20 cellular contexts compared by ENCODE assay signal in the genomic region with DNA sequence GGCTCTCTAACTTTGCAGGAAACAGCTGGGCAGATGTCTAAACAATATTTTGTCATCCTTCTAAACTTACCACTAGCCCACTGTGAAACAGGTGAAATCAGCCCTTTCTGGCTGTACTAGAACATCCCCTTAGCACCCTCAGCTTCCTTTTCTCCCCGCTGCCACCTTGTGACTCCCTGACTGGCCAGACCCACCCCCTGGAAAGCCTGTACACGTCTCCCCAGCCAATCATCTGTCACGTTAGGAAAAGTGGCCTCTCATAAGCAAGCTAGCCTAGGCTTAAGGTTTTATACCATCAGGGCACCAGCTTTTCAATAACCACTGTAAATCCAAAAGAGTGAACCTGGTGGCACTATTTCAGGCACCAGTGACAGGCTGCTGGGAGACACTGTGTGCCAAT.
DNase-seq lines count a peak whose midpoint lies in the region; ATAC-seq and TF ChIP-seq lines count a peak whose summit lies in the region.
"Had no signal": no experiment of that assay in that cellular context is flagged by ENCODE, and none has a peak within 500 bp of the region (broad histone marks: within the 10 kb centered on the region; RNA-seq: fewer than 3 reads in every experiment).

No MANE protein-coding gene starts in this region.

- BruUV-seq in IMR-90 (replicated peaks; lab: Mats Ljungman, UMichigan) = no TSS peak

- no peaks in the 10 kb centered on the region; the same call in 1 of the 2 replicates for H3K9me1 ChIP-seq in IMR-90 (ENCODE audit: insufficient read depth, low read length)

- H3K9ac ChIP-seq in IMR-90 (ENCODE audit: low read depth, low read length) (no peak overlapping the region), mesenchymal stem cell (ENCODE audit: low read length) (no peak overlapping the region)
- H3K9ac ChIP-seq: BLaER1 treated with 17β-estradiol and CSF1 and Interleukin-3, amounts not matched to agents 10 nM and 100 nM had no signal

- no peak for TF ChIP-seq RAD21 in IMR-90 (IDR thresholded peaks at IDR 0.05; ENCODE audit: low read length)

- no peak for ATAC-seq in IMR-90 (ENCODE audit: low read depth)

- H3K4ac ChIP-seq in IMR-90 (ENCODE audit: low read depth, low read length) (no peak overlapping the region), mesenchymal stem cell (ENCODE audit: low read depth in 1 of 2, low read length in 2 of 2) (no peak overlapping the region)

- POLR2A ChIA-PET in IMR-90 (lab: Charles Lee; ENCODE audit: unreplicated experiment) = no interaction called here

- 0 out of 2 replicates have a peak overlapping the region, but pooled peaks have one; percentile 39 for H3K23ac ChIP-seq in IMR-90 (ENCODE audit: low read depth, low read length)
- no peak overlapping the region for H3K23ac ChIP-seq in mesenchymal stem cell (ENCODE audit: low read length in 2 of 2)

- peak; percentile 63 for DNase-seq in DMS 273 (lab: John Stamatoyannopoulos, UW; ENCODE audit: unreplicated experiment)
- no peak for DNase-seq in DMS 273 treated with DMSO at 0.1 percent for 48 hours (lab: John Stamatoyannopoulos, UW)
- DNase-seq in IMR-90 = no peak
- DNase-seq in NCI-H82 (lab: John Stamatoyannopoulos, UW) = peak; percentile 86
- no peak for DNase-seq in mesenchymal stem cell
- no peak for DNase-seq in sigmoid colon
- no peak for DNase-seq in effector CD4-positive, alpha-beta T cell
- DNase-seq in stimulated activated naive CD4-positive, alpha-beta T cell (lab: John Stamatoyannopoulos, UW) = no peak
- DNase-seq: Caco-2; CD4-positive, alpha-beta memory T cell; GF-D8; Kasumi-1; MG63; NCI-H1048; NCI-H1436; NCI-H2081; NK-92 treated with Interleukin-12 subunit alpha and Interleukin-12 subunit beta, amount 100 ng/mL, for 24 hours; SJCRH30 had no signal

- intact Hi-C loops in IMR-90 (cut with micrococcal nuclease) = no loop called here
- intact Hi-C loops in sigmoid colon (cut with DNase I) = no loop called here

- CTCF ChIA-PET in IMR-90 (lab: Yijun Ruan, JAX) = no interaction called here

- H2AFZ ChIP-seq in IMR-90 (replicated peaks; ENCODE audit: low read length, poor library complexity) (peak overlapping the region; percentile 6), mesenchymal stem cell (ENCODE audit: low read depth, low read length) (no peak overlapping the region)

- H2BK15ac ChIP-seq in IMR-90 (ENCODE audit: low read depth, low read length) (no peak overlapping the region), mesenchymal stem cell (ENCODE audit: low read depth, poor library complexity, severe bottlenecking) (no peak overlapping the region)

- H3K4me1 ChIP-seq in IMR-90 (ENCODE audit: control insufficient read depth, insufficient read depth, low read length) (peaks cover 2% of the 10 kb centered on the region; the same call in 1 of the 2 replicates), mesenchymal stem cell (ENCODE audit: control insufficient read depth, insufficient read depth, low read depth, low read length) (no peaks in the 10 kb centered on the region), sigmoid colon (no peaks in the 10 kb centered on the region)
- H3K4me1 ChIP-seq: BLaER1 treated with 17β-estradiol and CSF1 and Interleukin-3, amounts not matched to agents 10 nM and 100 nM; Caco-2; SJCRH30 had no signal

- TF ChIP-seq POLR2A in IMR-90 (IDR thresholded peaks at IDR 0.05; ENCODE audit: low read depth, low read length) (no peak), sigmoid colon (IDR thresholded peaks at IDR 0.05) (no peak)

- H3K18ac ChIP-seq in IMR-90 (ENCODE audit: low read depth, low read length) (no peak overlapping the region), mesenchymal stem cell (ENCODE audit: low read depth in 1 of 2, low read length in 2 of 2) (no peak overlapping the region)

- dilution Hi-C loops in IMR-90 (cut with HindIII; ENCODE audit: low sequenced_read_pairs, unreplicated experiment) = no loop called here

- H3K27ac ChIP-seq in IMR-90 (ENCODE audit: insufficient read depth, low read length) = no peak overlapping the region
- no peak overlapping the region for H3K27ac ChIP-seq in mesenchymal stem cell (ENCODE audit: low read length, poor library complexity, severe bottlenecking)
- no peak overlapping the region for H3K27ac ChIP-seq in sigmoid colon
- H3K27ac ChIP-seq: 22Rv1; BLaER1 treated with 17β-estradiol and CSF1 and Interleukin-3, amounts not matched to agents 10 nM and 100 nM; SJCRH30 had no signal

- no peak for TF ChIP-seq CTCF in IMR-90 (conservative IDR thresholded peaks at IDR 0.05; ENCODE audit: low read depth, low read length)
- TF ChIP-seq CTCF in sigmoid colon (IDR thresholded peaks at IDR 0.05) = no peak

- H4K5ac ChIP-seq in IMR-90 (ENCODE audit: low read depth, low read length) = no peak overlapping the region

- no peaks in the 10 kb centered on the region for H3K36me3 ChIP-seq in IMR-90 (ENCODE audit: control insufficient read depth, insufficient read depth, low read length)
- no peaks in the 10 kb centered on the region for H3K36me3 ChIP-seq in mesenchymal stem cell (ENCODE audit: control insufficient read depth in 1 of 2, insufficient read depth in 2 of 2, low read depth in 1 of 2, low read length in 2 of 2)
- H3K36me3 ChIP-seq in sigmoid colon = no peaks in the 10 kb centered on the region
- H3K36me3 ChIP-seq: BLaER1 treated with 17β-estradiol and CSF1 and Interleukin-3, amounts not matched to agents 10 nM and 100 nM; MG63; SJCRH30 had no signal

- H4K91ac ChIP-seq in IMR-90 (ENCODE audit: insufficient read depth, low read depth, low read length) (no peak overlapping the region), mesenchymal stem cell (ENCODE audit: low read length) (no peak overlapping the region)

- peaks cover 9% of the 10 kb centered on the region for H3K27me3 ChIP-seq in IMR-90 (ENCODE audit: control insufficient read depth, insufficient read depth, low read length)
- no peaks in the 10 kb centered on the region for H3K27me3 ChIP-seq in mesenchymal stem cell (ENCODE audit: control insufficient read depth in 1 of 2, insufficient read depth in 1 of 2, low read length in 2 of 2)
- H3K27me3 ChIP-seq in sigmoid colon = no peaks in the 10 kb centered on the region
- H3K27me3 ChIP-seq: BLaER1 treated with 17β-estradiol and CSF1 and Interleukin-3, amounts not matched to agents 10 nM and 100 nM; MG63; SJCRH30 had no signal

- in situ Hi-C loops in IMR-90 (cut with MboI; ENCODE audit: low sequenced_read_pairs) = no loop called here

- no peak overlapping the region for H3K4me2 ChIP-seq in IMR-90 (ENCODE audit: low read depth, low read length)
- H3K4me2 ChIP-seq in mesenchymal stem cell (ENCODE audit: low read length, poor library complexity, severe bottlenecking) = no peak overlapping the region
- H3K4me2 ChIP-seq: BLaER1 treated with 17β-estradiol and CSF1 and Interleukin-3, amounts not matched to agents 10 nM and 100 nM had no signal

- H4K20me1 ChIP-seq in IMR-90 (ENCODE audit: insufficient read depth, low read length) = no peaks in the 10 kb centered on the region
- H4K20me1 ChIP-seq: BLaER1 treated with 17β-estradiol and CSF1 and Interleukin-3, amounts not matched to agents 10 nM and 100 nM had no signal

- 6% methylated on average over 2 of the region's 3 CpGs; no CpG with 5 or more reads in 1 of the 2 experiments for WGBS in IMR-90 (ENCODE audit: extremely low coverage in 2 of 2, insufficient read length in 1 of 2), 2 experiments
- WGBS in mesenchymal stem cell = 54% methylated on average over 3 of the region's 3 CpGs
- 39 to 62% methylated on average over 3 of the region's 3 CpGs for WGBS in sigmoid colon, 2 donors

- H2AK5ac ChIP-seq in IMR-90 (ENCODE audit: low read depth, low read length) = no peak overlapping the region
- no peak overlapping the region for H2AK5ac ChIP-seq in mesenchymal stem cell (ENCODE audit: low read length, severe bottlenecking)

- H3K56ac ChIP-seq in IMR-90 (ENCODE audit: extremely low read depth, insufficient read depth, low read length) = no peak overlapping the region

- H3K79me1 ChIP-seq in IMR-90 (ENCODE audit: low read depth in 1 of 2, low read length in 2 of 2) = no peaks in the 10 kb centered on the region
- H3K79me1 ChIP-seq in mesenchymal stem cell (replicated peaks; ENCODE audit: low read length, poor library complexity, severe bottlenecking) = no peaks in the 10 kb centered on the region

- no peak overlapping the region for H3K4me3 ChIP-seq in IMR-90 (ENCODE audit: insufficient read depth, low read depth, low read length)
- no peak overlapping the region for H3K4me3 ChIP-seq in mesenchymal stem cell (ENCODE audit: insufficient read depth in 1 of 2, low read depth in 1 of 2, low read length in 2 of 2)
- no peak overlapping the region for H3K4me3 ChIP-seq in sigmoid colon
- H3K4me3 ChIP-seq: BLaER1 treated with 17β-estradiol and CSF1 and Interleukin-3, amounts not matched to agents 10 nM and 100 nM; MG63; SJCRH30 had no signal

- H3K14ac ChIP-seq in IMR-90 (replicated peaks; ENCODE audit: low read depth, low read length) = no peak overlapping the region
- peak overlapping the region in 1 of 2 experiments; percentile 59 for H3K14ac ChIP-seq in mesenchymal stem cell (ENCODE audit: low read length in 2 of 2)

- H3K9me3 ChIP-seq in IMR-90 (ENCODE audit: control insufficient read depth, insufficient read depth, low read length) (no peaks in the 10 kb centered on the region), mesenchymal stem cell (ENCODE audit: control insufficient read depth, low read length) (no peaks in the 10 kb centered on the region), sigmoid colon (no peaks in the 10 kb centered on the region)
- H3K9me3 ChIP-seq: Caco-2, MG63, SJCRH30 had no signal

- no peak for TF ChIP-seq EP300 in sigmoid colon (IDR thresholded peaks at IDR 0.05)

- H4K8ac ChIP-seq in IMR-90 (ENCODE audit: low read depth in 2 of 2, low read length in 2 of 2) (no peak overlapping the region), mesenchymal stem cell (ENCODE audit: low read length) (peak overlapping the region; percentile 16)

- H2BK120ac ChIP-seq in IMR-90 (ENCODE audit: low read depth, low read length) = no peak overlapping the region; the same call in 1 of the 2 replicates
- no peak overlapping the region for H2BK120ac ChIP-seq in mesenchymal stem cell (ENCODE audit: low read depth, low read length)

- H2BK20ac ChIP-seq in IMR-90 (ENCODE audit: low read depth, low read length) = no peak overlapping the region

- H2AK9ac ChIP-seq in IMR-90 (replicated peaks; ENCODE audit: low read depth, low read length, poor library complexity) = no peak overlapping the region

- no peak overlapping the region for H2BK5ac ChIP-seq in IMR-90 (ENCODE audit: low read depth, low read length, poor library complexity, severe bottlenecking)
- H2BK5ac ChIP-seq in mesenchymal stem cell (ENCODE audit: low read depth, low read length, poor library complexity, severe bottlenecking) = no peak overlapping the region

- no peak overlapping the region for H2BK12ac ChIP-seq in mesenchymal stem cell (ENCODE audit: low read length in 2 of 2)

TF ChIP-seq in IMR-90, 13 proteins besides CTCF, POLR2A, EP300 and RAD21 (continues in another document):
- TF ChIP-seq RFX5 (IDR thresholded peaks at IDR 0.05; ENCODE audit: low read depth, low read length) (no peak), CEBPB (IDR thresholded peaks at IDR 0.05; ENCODE audit: low read depth, low read length) (no peak), MXI1 (IDR thresholded peaks at IDR 0.05; ENCODE audit: borderline replicate concordance, low read depth, low read length) (no peak)

Comparison
In these comparisons a context has a peak if more than half of its experiments do, and no peak if none do; other contexts are left out.
1. DNase-seq: peak in DMS 273 (single experiment) and NCI-H82 (single experiment); none in DMS 273 treated with DMSO at 0.1 percent for 48 hours (single experiment), IMR-90 (single experiment), mesenchymal stem cell (single experiment), sigmoid colon (single experiment), effector CD4-positive, alpha-beta T cell (single experiment) and stimulated activated naive CD4-positive, alpha-beta T cell (0 of 6).